In genomic region chr5:43268188-43268820, GRCh38 we compare ENCODE assay signal across 12 cellular contexts. TPM values are rescaled to one million over a fixed set of nuclear protein-coding genes. Genes with fewer than 3 reads are reported as not detected.
DNase-seq lines count a peak whose midpoint lies in the region; ATAC-seq and TF ChIP-seq lines count a peak whose summit lies in the region.
"Had no signal": no experiment of that assay in that cellular context is flagged by ENCODE, and none has a peak within 500 bp of the region (broad histone marks: within the 10 kb centered on the region; RNA-seq: fewer than 3 reads in every experiment).

No MANE protein-coding gene starts in this region.

- no peak overlapping the region for H3K27ac ChIP-seq in substantia nigra (ENCODE audit: low read depth, low read length, poor library complexity, severe bottlenecking)
- H3K27ac ChIP-seq: SK-N-MC had no signal

- POLR2A ChIA-PET in activated CD4-positive, alpha-beta memory T cell treated with anti-CD3 and anti-CD28 coated beads for 36 hours (lab: Charles Lee), result no interaction called here

- H3K27me3 Mint-ChIP-seq in activated CD4-positive, alpha-beta memory T cell treated with anti-CD3 and anti-CD28 coated beads for 36 hours, result peaks cover 43% of the 10 kb centered on the region

- H3K27ac Mint-ChIP-seq in activated CD4-positive, alpha-beta memory T cell treated with anti-CD3 and anti-CD28 coated beads for 36 hours, result no peak overlapping the region
- H3K27ac Mint-ChIP-seq: activated naive CD4-positive, alpha-beta T cell treated with anti-CD3 and anti-CD28 coated beads, Interleukin-2, amount 50 U/mL, for 24 hours; GM23338 had no signal

- ATAC-seq in GM18505 (IDR thresholded peaks at IDR 0.05; ENCODE audit: unreplicated experiment), result peak; percentile 66
- ATAC-seq in GM19452 (IDR thresholded peaks at IDR 0.05; ENCODE audit: unreplicated experiment), result peak; percentile 90
- peak; percentile 94 for ATAC-seq in HG02852 (IDR thresholded peaks at IDR 0.05; ENCODE audit: unreplicated experiment)
- peak; percentile 94 for ATAC-seq in HG03457 (IDR thresholded peaks at IDR 0.05; ENCODE audit: unreplicated experiment)
- ATAC-seq: GM23338 had no signal

- no peak for TF ChIP-seq POLR2A in GM18505 (IDR thresholded peaks at IDR 0.05; ENCODE audit: borderline replicate concordance, extremely low read depth, insufficient read depth, insufficient read length)

- H3K36me3 Mint-ChIP-seq in activated CD4-positive, alpha-beta memory T cell treated with anti-CD3 and anti-CD28 coated beads for 36 hours, result no peaks in the 10 kb centered on the region

- H3K9me3 Mint-ChIP-seq in activated CD4-positive, alpha-beta memory T cell treated with anti-CD3 and anti-CD28 coated beads for 36 hours, result peaks cover 10% of the 10 kb centered on the region

- CTCF ChIA-PET in activated CD4-positive, alpha-beta memory T cell treated with anti-CD3 and anti-CD28 coated beads for 36 hours (lab: Charles Lee), result no interaction called here

- intact Hi-C loops in activated CD4-positive, alpha-beta memory T cell treated with anti-CD3 and anti-CD28 coated beads for 36 hours (cut with micrococcal nuclease), result no loop called here

- H3K4me1 Mint-ChIP-seq in activated CD4-positive, alpha-beta memory T cell treated with anti-CD3 and anti-CD28 coated beads for 36 hours (ENCODE audit: low read depth), result no peaks in the 10 kb centered on the region
- H3K4me1 Mint-ChIP-seq: GM23338 had no signal

- H3K4me3 Mint-ChIP-seq in activated CD4-positive, alpha-beta memory T cell treated with anti-CD3 and anti-CD28 coated beads for 36 hours, result no peak overlapping the region
- H3K4me3 Mint-ChIP-seq: activated naive CD4-positive, alpha-beta T cell treated with anti-CD3 and anti-CD28 coated beads, Interleukin-2, amount 50 U/mL, for 24 hours; GM23338 had no signal

- no peak for DNase-seq in substantia nigra (lab: John Stamatoyannopoulos, UW)
- no peak for DNase-seq in 8988T
- DNase-seq in SW 1271 (lab: John Stamatoyannopoulos, UW), result no peak
- DNase-seq in activated CD4-positive, alpha-beta memory T cell treated with anti-CD3 and anti-CD28 coated beads for 36 hours, result no peak
- DNase-seq: posterior cingulate gyrus had no signal

RNA-seq across cellular contexts. Expression of gene HMGCS1, which starts 44.9 kb away (rescaled TPM):
- total RNA-seq in activated CD4-positive, alpha-beta memory T cell treated with anti-CD3 and anti-CD28 coated beads for 36 hours, result 100 to 1,000 TPM; 158 to 162 TPM
